Comparison of ENCODE assay signal across 8 cellular contexts in genomic region chr6:127879685-127880084, GRCh38. TPM values are rescaled to one million over a fixed set of nuclear protein-coding genes. Genes with fewer than 3 reads are reported as not detected.
A peak's percentile ranks its signal among the peaks of the same experiment; 100 is the strongest.
DNase-seq lines count a peak whose midpoint lies in the region; ATAC-seq lines count a peak whose summit lies in the region.

No MANE protein-coding gene starts in this region.

- H3K27ac Mint-ChIP-seq in central memory CD8-positive, alpha-beta T cell (ENCODE audit: low read depth): peak overlapping the region; percentile 89

- H3K36me3 ChIP-seq in trophoblast cell (ENCODE audit: control insufficient read depth in 1 of 2, insufficient read depth in 2 of 2, low read length in 2 of 2): no peaks in the 10 kb centered on the region

- no peaks in the 10 kb centered on the region for H3K79me1 ChIP-seq in trophoblast cell (ENCODE audit: low read length)

- H2AFZ ChIP-seq in trophoblast cell (ENCODE audit: insufficient read depth, low read length, poor library complexity): peak overlapping the region; percentile 63

- no peak overlapping the region for H3K4ac ChIP-seq in trophoblast cell (ENCODE audit: low read depth, low read length)

- no peak overlapping the region for H2BK12ac ChIP-seq in trophoblast cell (ENCODE audit: low read length)

- no peak overlapping the region for H3K18ac ChIP-seq in trophoblast cell (ENCODE audit: low read length)

- no peak overlapping the region for H3K9ac ChIP-seq in trophoblast cell (ENCODE audit: low read length)

- no peak overlapping the region for H2BK120ac ChIP-seq in trophoblast cell (ENCODE audit: insufficient read depth, low read length, poor library complexity)

- peaks cover 10% of the 10 kb centered on the region for H3K36me3 Mint-ChIP-seq in central memory CD8-positive, alpha-beta T cell (ENCODE audit: insufficient read depth)

- H3K27me3 Mint-ChIP-seq in central memory CD8-positive, alpha-beta T cell: no peaks in the 10 kb centered on the region

- no peak overlapping the region for H3K14ac ChIP-seq in trophoblast cell (ENCODE audit: low read length)

- no CpG with 5 or more reads among the region's 12 CpGs for WGBS in trophoblast cell (ENCODE audit: extremely low coverage, insufficient coverage, insufficient read length)

- no peaks in the 10 kb centered on the region for H3K9me3 ChIP-seq in trophoblast cell (ENCODE audit: insufficient read depth, low read depth, low read length)

- peaks cover 57% of the 10 kb centered on the region for H3K4me1 Mint-ChIP-seq in central memory CD8-positive, alpha-beta T cell

- peaks cover 2 to 3% of the 10 kb centered on the region in 2 experiments for H3K4me1 ChIP-seq in trophoblast cell (ENCODE audit: control insufficient read depth in 1 of 2, insufficient read depth in 2 of 2, low read length in 2 of 2)

- H4K8ac ChIP-seq in trophoblast cell (ENCODE audit: low read depth, low read length): peak overlapping the region; percentile 73

- H3K27ac ChIP-seq in trophoblast cell (ENCODE audit: low read depth, low read length): no peak overlapping the region

- H4K12ac ChIP-seq in trophoblast cell (ENCODE audit: low read depth, low read length): no peak overlapping the region

- H3K4me2 ChIP-seq in trophoblast cell (ENCODE audit: low read length): peak overlapping the region; percentile 40

- no peak overlapping the region for H2BK5ac ChIP-seq in trophoblast cell (ENCODE audit: low read depth, low read length, poor library complexity)

- no peak for ATAC-seq in central memory CD8-positive, alpha-beta T cell (replicated peaks; ENCODE audit: extremely low read depth, poor library complexity, severe bottlenecking)
- ATAC-seq in GM21528 (IDR thresholded peaks at IDR 0.05; ENCODE audit: low FRiP score, unreplicated experiment) (no peak), GM18909 (IDR thresholded peaks at IDR 0.05; ENCODE audit: poor library complexity, unreplicated experiment) (no peak), HG02642 (IDR thresholded peaks at IDR 0.05; ENCODE audit: poor library complexity, unreplicated experiment) (no peak)

- no peaks in the 10 kb centered on the region for H3K79me2 ChIP-seq in trophoblast cell (ENCODE audit: control insufficient read depth, insufficient read depth, low read length, poor library complexity)

- H3K23ac ChIP-seq in trophoblast cell (ENCODE audit: low read length): no peak overlapping the region

- H3K4me3 ChIP-seq in trophoblast cell (ENCODE audit: low read depth, low read length): no peak overlapping the region

- no peaks in the 10 kb centered on the region for H3K27me3 ChIP-seq in trophoblast cell (ENCODE audit: insufficient read depth, low read length)

- DNase-seq in ELR (ENCODE audit: low read depth): peak; percentile 9
- peak; percentile 86 for DNase-seq in NCI-H2227 (lab: John Stamatoyannopoulos, UW; ENCODE audit: unreplicated experiment)
- DNase-seq in central memory CD8-positive, alpha-beta T cell (ENCODE audit: low spot score in 2 of 2): no peak
- DNase-seq in trophoblast cell: no peak
- no peak for DNase-seq in RKO (ENCODE audit: low spot score)

- no peaks in the 10 kb centered on the region for H3K9me3 Mint-ChIP-seq in central memory CD8-positive, alpha-beta T cell

- no peak overlapping the region for H4K91ac ChIP-seq in trophoblast cell (ENCODE audit: low read depth, low read length)

- H2AK5ac ChIP-seq in trophoblast cell (ENCODE audit: low read length): no peak overlapping the region

- H3K4me3 Mint-ChIP-seq in central memory CD8-positive, alpha-beta T cell: peak overlapping the region; percentile 67

RNA-seq across cellular contexts. Expression of gene THEMIS, which starts 21.2 kb away (rescaled TPM):
- polyA plus RNA-seq in trophoblast cell (2013): 0.03 and 0.04 TPM in 2 replicates

Comparison
In these comparisons a context has a peak if more than half of its experiments do, and no peak if none do; other contexts are left out.
1. DNase-seq: peak in ELR (single experiment) and NCI-H2227 (single experiment); none in central memory CD8-positive, alpha-beta T cell (0 of 2), trophoblast cell (0 of 2) and RKO (single experiment).